2 cellular contexts compared by ENCODE assay signal in the genomic region with DNA sequence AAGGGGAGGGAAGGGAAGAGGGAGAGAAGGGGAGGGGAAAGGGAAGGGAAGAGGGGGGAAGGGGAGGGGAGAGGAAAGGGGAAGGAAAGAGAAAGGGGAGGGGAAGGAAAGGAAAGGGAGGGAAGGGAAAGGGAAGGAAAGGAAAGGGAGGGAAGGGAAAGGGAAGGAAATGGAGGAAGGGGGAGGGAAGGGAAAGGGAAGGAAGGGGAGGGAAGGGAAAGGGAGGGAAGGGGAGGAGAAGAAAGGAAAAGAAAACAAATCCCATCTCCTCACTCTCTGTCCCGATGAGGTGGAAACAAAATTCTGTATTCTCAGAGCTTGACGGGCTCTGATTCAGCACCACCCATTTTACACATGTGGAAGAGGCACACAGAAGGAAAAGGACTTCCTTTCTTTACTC.
A peak's percentile ranks its signal among the peaks of the same experiment; 100 is the strongest.
TF ChIP-seq lines count a peak whose summit lies in the region.

No MANE protein-coding gene starts in this region.

TF ChIP-seq in HepG2, 621 proteins besides CTCF, POLR2A, EP300 and RAD21:
- TF ChIP-seq HNRNPK (IDR thresholded peaks at IDR 0.05; ENCODE audit: low read depth, low read length, poor library complexity, severe bottlenecking) (peak; percentile 87), KAT8 (CRISPR knock-in tag; IDR thresholded peaks at IDR 0.05) (no peak), PCBP1 (IDR thresholded peaks at IDR 0.05; ENCODE audit: borderline replicate concordance, low read depth, low read length) (peak; percentile 84; the same call in 1 of the 2 replicates), ZNF260 (CRISPR knock-in tag; IDR thresholded peaks at IDR 0.05; ENCODE audit: borderline replicate concordance, low read depth) (no peak), MAF1 (CRISPR knock-in tag; IDR thresholded peaks at IDR 0.05; ENCODE audit: borderline replicate concordance) (no peak), PCBP2 (optimal IDR thresholded peaks at IDR 0.05; ENCODE audit: low read depth, low read length, poor library complexity, severe bottlenecking) (peak; percentile 96), ZZZ3 (CRISPR knock-in tag; IDR thresholded peaks at IDR 0.05; ENCODE audit: borderline replicate concordance) (no peak), ZNF749 (CRISPR knock-in tag; IDR thresholded peaks at IDR 0.05; ENCODE audit: borderline replicate concordance) (no peak)

TF ChIP-seq in WTC11, 78 proteins besides CTCF, POLR2A, EP300 and RAD21:
- TF ChIP-seq ATF6 (CRISPR knock-in tag; IDR thresholded peaks at IDR 0.05) (no peak), ZNF263 (CRISPR knock-in tag; IDR thresholded peaks at IDR 0.05; ENCODE audit: low read depth) (no peak), GABPB1 (CRISPR knock-in tag; IDR thresholded peaks at IDR 0.05) (no peak), ETV6 (CRISPR knock-in tag; IDR thresholded peaks at IDR 0.05) (no peak)
- TF ChIP-seq, protein P1, sequence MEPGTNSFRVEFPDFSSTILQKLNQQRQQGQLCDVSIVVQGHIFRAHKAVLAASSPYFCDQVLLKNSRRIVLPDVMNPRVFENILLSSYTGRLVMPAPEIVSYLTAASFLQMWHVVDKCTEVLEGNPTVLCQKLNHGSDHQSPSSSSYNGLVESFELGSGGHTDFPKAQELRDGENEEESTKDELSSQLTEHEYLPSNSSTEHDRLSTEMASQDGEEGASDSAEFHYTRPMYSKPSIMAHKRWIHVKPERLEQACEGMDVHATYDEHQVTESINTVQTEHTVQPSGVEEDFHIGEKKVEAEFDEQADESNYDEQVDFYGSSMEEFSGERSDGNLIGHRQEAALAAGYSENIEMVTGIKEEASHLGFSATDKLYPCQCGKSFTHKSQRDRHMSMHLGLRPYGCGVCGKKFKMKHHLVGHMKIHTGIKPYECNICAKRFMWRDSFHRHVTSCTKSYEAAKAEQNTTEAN (CRISPR knock-in tag; IDR thresholded peaks at IDR 0.05) = no peak
- TF ChIP-seq, protein P2, sequence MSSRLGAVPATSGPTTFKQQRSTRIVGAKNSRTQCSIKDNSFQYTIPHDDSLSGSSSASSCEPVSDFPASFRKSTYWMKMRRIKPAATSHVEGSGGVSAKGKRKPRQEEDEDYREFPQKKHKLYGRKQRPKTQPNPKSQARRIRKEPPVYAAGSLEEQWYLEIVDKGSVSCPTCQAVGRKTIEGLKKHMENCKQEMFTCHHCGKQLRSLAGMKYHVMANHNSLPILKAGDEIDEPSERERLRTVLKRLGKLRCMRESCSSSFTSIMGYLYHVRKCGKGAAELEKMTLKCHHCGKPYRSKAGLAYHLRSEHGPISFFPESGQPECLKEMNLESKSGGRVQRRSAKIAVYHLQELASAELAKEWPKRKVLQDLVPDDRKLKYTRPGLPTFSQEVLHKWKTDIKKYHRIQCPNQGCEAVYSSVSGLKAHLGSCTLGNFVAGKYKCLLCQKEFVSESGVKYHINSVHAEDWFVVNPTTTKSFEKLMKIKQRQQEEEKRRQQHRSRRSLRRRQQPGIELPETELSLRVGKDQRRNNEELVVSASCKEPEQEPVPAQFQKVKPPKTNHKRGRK (CRISPR knock-in tag; IDR thresholded peaks at IDR 0.05; ENCODE audit: borderline replicate concordance) = peak; percentile 92; the same call in 1 of the 2 replicates
TF ChIP-seq in WTC11: peak in this region for 1.
